38 cellular contexts compared by ENCODE assay signal in the genomic region with DNA sequence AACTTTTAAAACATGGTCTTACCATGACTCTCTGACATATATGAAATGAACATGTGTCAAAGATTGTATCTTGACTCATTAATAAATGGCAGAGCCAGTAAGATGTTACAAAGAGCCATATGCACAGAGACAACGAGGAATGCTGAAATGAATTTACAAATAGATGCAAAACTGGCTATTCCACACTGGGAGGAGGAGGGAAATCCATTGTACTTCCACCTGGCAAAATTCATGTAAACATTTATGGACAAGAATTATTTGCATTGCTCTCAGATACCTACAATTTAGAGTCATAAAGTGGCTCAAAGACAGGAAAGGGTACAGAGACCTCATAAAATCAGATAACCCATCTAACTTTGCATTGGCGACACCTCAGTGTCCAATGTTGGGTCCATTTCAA. TPM values are rescaled to one million over a fixed set of nuclear protein-coding genes. Genes with fewer than 3 reads are reported as not detected.
"Had no signal": no experiment of that assay in that cellular context is flagged by ENCODE, and none has a peak within 500 bp of the region (broad histone marks: within the 10 kb centered on the region; RNA-seq: fewer than 3 reads in every experiment).

No MANE protein-coding gene starts in this region.

- H3K4me1 Mint-ChIP-seq: activated CD4-positive, alpha-beta memory T cell treated with anti-CD3 and anti-CD28 coated beads, Interleukin-2, amount 10 ng/mL, durations not matched to agents 7 days and 5 days; brain had no signal

- H3K9me3 Mint-ChIP-seq: activated CD4-positive, alpha-beta memory T cell treated with anti-CD3 and anti-CD28 coated beads, Interleukin-2, amount 10 ng/mL, durations not matched to agents 7 days and 5 days; activated naive CD4-positive, alpha-beta T cell treated with anti-CD3 and anti-CD28 coated beads, Interleukin-2, amount 10 ng/mL, durations not matched to agents 7 days and 5 days; activated naive CD8-positive, alpha-beta T cell treated with anti-CD3 and anti-CD28 coated beads, Interleukin-2, amount 50 U/mL, for 24 hours had no signal

- ATAC-seq: activated CD8-positive, alpha-beta memory T cell treated with anti-CD3 and anti-CD28 coated beads, Interleukin-2, amount 10 ng/mL, durations not matched to agents 7 days and 5 days; activated naive CD8-positive, alpha-beta T cell treated with anti-CD3 and anti-CD28 coated beads, Interleukin-2, amount 50 U/mL, for 24 hours had no signal

- H3K4me3 Mint-ChIP-seq: activated CD4-positive, alpha-beta memory T cell treated with anti-CD3 and anti-CD28 coated beads, Interleukin-2, amount 10 ng/mL, durations not matched to agents 7 days and 5 days; activated CD8-positive, alpha-beta memory T cell treated with anti-CD3 and anti-CD28 coated beads, Interleukin-2, amount 10 ng/mL, durations not matched to agents 7 days and 5 days; activated naive CD4-positive, alpha-beta T cell treated with anti-CD3 and anti-CD28 coated beads, Interleukin-2, amount 10 ng/mL, durations not matched to agents 7 days and 5 days; activated naive CD8-positive, alpha-beta T cell; activated naive CD8-positive, alpha-beta T cell treated with anti-CD3 and anti-CD28 coated beads, Interleukin-2, amount 50 U/mL, for 24 hours had no signal

- H3K4me2 ChIP-seq: PC-9 had no signal

- DNase-seq: activated CD4-positive, alpha-beta memory T cell treated with anti-CD3 and anti-CD28 coated beads, Interleukin-2, amount 10 ng/mL, durations not matched to agents 7 days and 5 days; activated CD4-positive, alpha-beta T cell treated with anti-CD3 and anti-CD28 coated beads for 1 hour; activated CD4-positive, alpha-beta T cell treated with anti-CD3 and anti-CD28 coated beads for 48 hours; activated CD4-positive, CD25-positive, alpha-beta regulatory T cell; activated CD8-positive, alpha-beta memory T cell treated with anti-CD3 and anti-CD28 coated beads, Interleukin-2, amount 10 ng/mL, durations not matched to agents 7 days and 5 days; activated CD8-positive, alpha-beta memory T cell treated with anti-CD3 and anti-CD28 coated beads, Interleukin-2, amount 50 U/mL, for 48 hours; activated effector memory CD4-positive, alpha-beta T cell treated with Interleukin-2 at 50 U/mL for 16 hours; activated naive CD4-positive, alpha-beta T cell treated with anti-CD3 and anti-CD28 coated beads, Interleukin-2, amount 10 ng/mL, durations not matched to agents 7 days and 5 days; activated naive CD8-positive, alpha-beta T cell treated with anti-CD3 and anti-CD28 coated beads, Interleukin-2, amount 50 U/mL, for 24 hours; activated T-cell treated with anti-CD3 and anti-CD28 coated beads, Interleukin-2, amount 50 U/mL, for 48 hours; anterior cingulate cortex; caudate nucleus; cerebellar nuclear complex; Karpas-422; MG63; NCI-H1048; NCI-H1105 treated with DMSO at 0.1 percent for 48 hours; NCI-H1436; NCI-H1694; NCI-H2029; NCI-H2107; NCI-H2171; NCI-H510A; NCI-H69; NK-92 treated with Interleukin-12 subunit alpha and Interleukin-12 subunit beta, amount 100 ng/mL, for 24 hours; PC-9; Right ventricle myocardium superior; SW 1271; T-helper 1 cell; T-helper 2 cell; T-helper 9 cell; WERI-Rb-1 had no signal

- FAIRE-seq: bronchial epithelial cell, RCC 7860 had no signal

- H3K27ac ChIP-seq: PC-9, RWPE1, WERI-Rb-1 had no signal

- H3K9me3 ChIP-seq: MG63 had no signal

- H3K4me3 ChIP-seq: MG63, PC-9 had no signal

- H3K36me3 Mint-ChIP-seq: activated CD8-positive, alpha-beta memory T cell treated with anti-CD3 and anti-CD28 coated beads, Interleukin-2, amount 10 ng/mL, durations not matched to agents 7 days and 5 days; activated naive CD4-positive, alpha-beta T cell treated with anti-CD3 and anti-CD28 coated beads, Interleukin-2, amount 10 ng/mL, durations not matched to agents 7 days and 5 days; activated naive CD8-positive, alpha-beta T cell; brain had no signal

- H3K27ac Mint-ChIP-seq: activated CD4-positive, alpha-beta memory T cell treated with anti-CD3 and anti-CD28 coated beads, Interleukin-2, amount 10 ng/mL, durations not matched to agents 7 days and 5 days; activated CD8-positive, alpha-beta memory T cell treated with anti-CD3 and anti-CD28 coated beads, Interleukin-2, amount 10 ng/mL, durations not matched to agents 7 days and 5 days; activated naive CD4-positive, alpha-beta T cell treated with anti-CD3 and anti-CD28 coated beads, Interleukin-2, amount 10 ng/mL, durations not matched to agents 7 days and 5 days; activated naive CD8-positive, alpha-beta T cell; activated naive CD8-positive, alpha-beta T cell treated with anti-CD3 and anti-CD28 coated beads, Interleukin-2, amount 50 U/mL, for 24 hours; brain had no signal

RNA-seq across cellular contexts. Expression of gene KLK13, which starts 1.9 kb away (rescaled TPM):
- total RNA-seq: activated CD4-positive, alpha-beta memory T cell treated with anti-CD3 and anti-CD28 coated beads, Interleukin-2, amount 10 ng/mL, durations not matched to agents 7 days and 5 days; activated CD8-positive, alpha-beta memory T cell treated with anti-CD3 and anti-CD28 coated beads, Interleukin-2, amount 10 ng/mL, durations not matched to agents 7 days and 5 days; OCI-LY7; PC-9; Right ventricle myocardium superior had no signal

RNA-seq across cellular contexts. Expression of gene KLK14, which starts 15.9 kb away (rescaled TPM):
- total RNA-seq: bronchial epithelial cell had no signal

RNA-seq across cellular contexts. Expression of gene KLK12, which starts 32.0 kb away (rescaled TPM):
- total RNA-seq: activated CD4-positive, alpha-beta memory T cell treated with anti-CD3 and anti-CD28 coated beads, Interleukin-2, amount 10 ng/mL, durations not matched to agents 7 days and 5 days; activated CD8-positive, alpha-beta memory T cell treated with anti-CD3 and anti-CD28 coated beads, Interleukin-2, amount 10 ng/mL, durations not matched to agents 7 days and 5 days; bronchial epithelial cell; OCI-LY7; PC-9; Right ventricle myocardium superior had no signal

RNA-seq across cellular contexts. Expression of gene KLK11, which starts 40.4 kb away (rescaled TPM):
- total RNA-seq: activated CD4-positive, alpha-beta memory T cell treated with anti-CD3 and anti-CD28 coated beads, Interleukin-2, amount 10 ng/mL, durations not matched to agents 7 days and 5 days; activated CD8-positive, alpha-beta memory T cell treated with anti-CD3 and anti-CD28 coated beads, Interleukin-2, amount 10 ng/mL, durations not matched to agents 7 days and 5 days; OCI-LY7; Right ventricle myocardium superior had no signal
